8 cellular contexts compared by ENCODE assay signal in genomic region chr11:83063073-83063754, GRCh38. TPM values are rescaled to one million over a fixed set of nuclear protein-coding genes. Genes with fewer than 3 reads are reported as not detected.
DNase-seq lines count a peak whose midpoint lies in the region; ATAC-seq and TF ChIP-seq lines count a peak whose summit lies in the region.

No MANE protein-coding gene starts in this region.

- no peaks in the 10 kb centered on the region for H3K9me3 ChIP-seq in mucosa of descending colon

- H3K4me3 ChIP-seq in GM12864 (ENCODE audit: low read depth, low read length) = peak overlapping the region; percentile 47
- H3K4me3 ChIP-seq in astrocyte of the spinal cord (ENCODE audit: low read depth, low read length) = no peak overlapping the region
- H3K4me3 ChIP-seq in mucosa of descending colon = no peak overlapping the region

- in situ Hi-C loops in astrocyte of the spinal cord (cut with HindIII; ENCODE audit: low sequenced_read_pairs) = no loop called here

- ATAC-seq in GM21390 (IDR thresholded peaks at IDR 0.05; ENCODE audit: unreplicated experiment) (peak; percentile 55), HG03565 (IDR thresholded peaks at IDR 0.05; ENCODE audit: unreplicated experiment) (peak; percentile 72), mucosa of descending colon (peak; percentile 73)

- no peaks in the 10 kb centered on the region for H3K36me3 ChIP-seq in mucosa of descending colon (ENCODE audit: low read depth)

- DNase-seq in GM12864 (ENCODE audit: low read depth) = peak; percentile 81
- DNase-seq in astrocyte of the spinal cord (ENCODE audit: low read depth, low spot score) = peak; percentile 81
- no peak for DNase-seq in mucosa of descending colon
- DNase-seq in superior temporal gyrus (ENCODE audit: extremely low spot score) = no peak
- no peak for DNase-seq in SIG-M5 (lab: John Stamatoyannopoulos, UW)
- no peak for DNase-seq in stimulated activated CD4-positive, alpha-beta T cell treated with anti-CD3 and anti-CD28 coated beads, Interleukin-1b, Interleukin-23, amount 100 ng/mL, for 48 hours

- TF ChIP-seq CTCF in GM12864 (IDR thresholded peaks at IDR 0.05; ENCODE audit: low read depth, low read length, missing control alignments) = no peak
- no peak for TF ChIP-seq CTCF in astrocyte of the spinal cord (IDR thresholded peaks at IDR 0.05; ENCODE audit: low read depth, low read length)
- TF ChIP-seq CTCF in mucosa of descending colon (IDR thresholded peaks at IDR 0.05) = no peak

- intact Hi-C loops in mucosa of descending colon (cut with DNase I, micrococcal nuclease) = no loop called here

- H3K4me1 ChIP-seq in mucosa of descending colon (ENCODE audit: low read depth) = no peaks in the 10 kb centered on the region

RNA-seq across cellular contexts. Expression of gene RAB30, which starts 8.5 kb away (rescaled TPM):
- 10 to 100 TPM; 16.2 to 30.7 (median 19.1) TPM for total RNA-seq in mucosa of descending colon

Comparison
In these comparisons a context has a peak if more than half of its experiments do, and no peak if none do; other contexts are left out.
1. DNase-seq: peak in GM12864 (single experiment) and astrocyte of the spinal cord (single experiment); none in mucosa of descending colon (0 of 3), superior temporal gyrus (single experiment), SIG-M5 (single experiment) and stimulated activated CD4-positive, alpha-beta T cell treated with anti-CD3 and anti-CD28 coated beads, Interleukin-1b, Interleukin-23, amount 100 ng/mL, for 48 hours (single experiment).
2. Peak in every context shown above with its lines, with median percentiles within 50 percentile points of each other: ATAC-seq.